In genomic region chr15:33994005-33994615, GRCh38 we compare ENCODE assay signal across 9 cellular contexts. TPM values are rescaled to one million over a fixed set of nuclear protein-coding genes. Genes with fewer than 3 reads are reported as not detected.
DNase-seq lines count a peak whose midpoint lies in the region; ATAC-seq and TF ChIP-seq lines count a peak whose summit lies in the region.
"Had no signal": no experiment of that assay in that cellular context is flagged by ENCODE, and none has a peak within 500 bp of the region (broad histone marks: within the 10 kb centered on the region; RNA-seq: fewer than 3 reads in every experiment).

No MANE protein-coding gene starts in this region.

- H3K4me3 ChIP-seq in left ventricle myocardium inferior, result no peak overlapping the region
- H3K4me3 ChIP-seq in heart left ventricle, result no peak overlapping the region
- no peak overlapping the region for H3K4me3 ChIP-seq in upper lobe of right lung

- no peaks in the 10 kb centered on the region for H3K9me3 ChIP-seq in left ventricle myocardium inferior (replicated peaks)
- H3K9me3 ChIP-seq in heart left ventricle, result no peaks in the 10 kb centered on the region
- H3K9me3 ChIP-seq in upper lobe of right lung, result no peaks in the 10 kb centered on the region

- H3K4me1 ChIP-seq in left ventricle myocardium inferior (peaks cover 10% of the 10 kb centered on the region), heart left ventricle (peaks cover 0 to 3% (median 0%) of the 10 kb centered on the region in 12 donors), upper lobe of right lung (no peaks in the 10 kb centered on the region)

- no peak overlapping the region for H3K27ac ChIP-seq in left ventricle myocardium inferior (replicated peaks)
- H3K27ac ChIP-seq in heart left ventricle, result no peak overlapping the region
- no peak overlapping the region for H3K27ac ChIP-seq in upper lobe of right lung

- TF ChIP-seq POLR2A in heart left ventricle (IDR thresholded peaks at IDR 0.05), result no peak

- no peaks in the 10 kb centered on the region for H3K36me3 ChIP-seq in left ventricle myocardium inferior
- no peaks in the 10 kb centered on the region for H3K36me3 ChIP-seq in heart left ventricle
- no peaks in the 10 kb centered on the region for H3K36me3 ChIP-seq in upper lobe of right lung

- WGBS in heart left ventricle, 4 donors, result 75 to 89% (median 82%) methylated on average over 9 of the region's 9 CpGs

- TF ChIP-seq CTCF in left ventricle myocardium inferior (IDR thresholded peaks at IDR 0.05; ENCODE audit: borderline replicate concordance) (peak; percentile 23), heart left ventricle (IDR thresholded peaks at IDR 0.05) (peak in 4 of 12 donors; percentile 10 to 28 (median 27)), upper lobe of right lung (IDR thresholded peaks at IDR 0.05) (peak; percentile 12)

- H3K27me3 ChIP-seq in left ventricle myocardium inferior (ENCODE audit: low read depth), result no peaks in the 10 kb centered on the region
- no peaks in the 10 kb centered on the region for H3K27me3 ChIP-seq in heart left ventricle
- H3K27me3 ChIP-seq in upper lobe of right lung, result no peaks in the 10 kb centered on the region

- ATAC-seq in heart left ventricle (no peak), upper lobe of right lung (no peak), GM18909 (IDR thresholded peaks at IDR 0.05; ENCODE audit: poor library complexity, unreplicated experiment) (no peak)

- intact Hi-C loops in left ventricle myocardium inferior (cut with micrococcal nuclease) (no loop called here), heart left ventricle (cut with DNase I) (no loop called here), upper lobe of right lung (cut with DNase I) (no loop called here)

- DNase-seq in left ventricle myocardium inferior (no peak), heart left ventricle (no peak), NCI-H524 (lab: John Stamatoyannopoulos, UW) (peak; percentile 6 to 59), cerebellar cortex (ENCODE audit: low spot score) (peak; percentile 39), upper lobe of right lung (no peak)
- DNase-seq in activated naive CD4-positive, alpha-beta T cell treated with Interleukin-2 at 50 U/mL for 16 hours, result no peak
- no peak for DNase-seq in activated effector memory CD4-positive, alpha-beta T cell treated with anti-CD3 and anti-CD28 coated beads, Interleukin-2, amount 50 U/mL, for 16 hours
- DNase-seq: foreskin melanocyte had no signal

RNA-seq across cellular contexts. Expression of gene CHRM5, which starts 25.8 kb away (rescaled TPM):
- total RNA-seq in left ventricle myocardium inferior, result not detected
- total RNA-seq in heart left ventricle, result not detected
- not detected for polyA plus RNA-seq in heart left ventricle
- total RNA-seq in upper lobe of right lung, result not detected

RNA-seq across cellular contexts. Expression of gene AVEN, which starts 44.9 kb away (rescaled TPM):
- total RNA-seq in left ventricle myocardium inferior, result 25.3 TPM
- 10 to 100 TPM; 16.3 to 35.8 (median 20.8) TPM for total RNA-seq in heart left ventricle
- polyA plus RNA-seq in heart left ventricle, result 10 to 100 TPM; 24.5 to 37.1 TPM
- 11.5 TPM for total RNA-seq in upper lobe of right lung

Comparison
In these comparisons a context has a peak if more than half of its experiments do, and no peak if none do; other contexts are left out.
1. DNase-seq: peak in NCI-H524 (2 of 2) and cerebellar cortex (single experiment); none in left ventricle myocardium inferior (single experiment), heart left ventricle (0 of 5), upper lobe of right lung (single experiment), activated naive CD4-positive, alpha-beta T cell treated with Interleukin-2 at 50 U/mL for 16 hours (single experiment) and activated effector memory CD4-positive, alpha-beta T cell treated with anti-CD3 and anti-CD28 coated beads, Interleukin-2, amount 50 U/mL, for 16 hours (single experiment).